Comparison of ENCODE assay signal across 9 cellular contexts in the genomic region with DNA sequence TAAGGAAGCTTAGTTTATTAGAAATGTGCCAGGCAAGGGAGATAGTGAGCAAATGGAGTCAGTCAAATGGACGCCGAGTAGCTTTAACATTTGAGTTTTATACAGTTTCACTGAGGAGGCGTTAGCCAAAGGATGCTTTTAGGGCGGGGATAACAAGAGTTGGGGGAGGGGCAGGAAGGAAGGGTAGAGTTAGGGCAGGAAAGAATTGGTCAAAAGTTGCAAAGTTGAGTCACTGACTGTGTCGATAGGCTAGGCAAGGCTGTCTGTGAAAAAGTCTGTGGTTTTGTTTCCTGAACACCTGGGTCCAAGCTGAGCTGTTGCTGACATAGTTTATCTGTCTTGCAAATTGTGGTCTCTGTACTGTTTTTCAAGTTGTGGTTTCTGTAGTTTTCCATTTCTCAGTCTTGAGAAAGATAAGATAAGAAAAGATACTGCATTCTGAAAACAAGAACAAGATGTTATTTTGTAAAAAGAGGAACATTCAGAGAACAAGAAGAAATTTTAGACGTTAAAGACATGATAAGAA.
DNase-seq lines count a peak whose midpoint lies in the region; ATAC-seq, FAIRE-seq and TF ChIP-seq lines count a peak whose summit lies in the region.
"Had no signal": no experiment of that assay in that cellular context is flagged by ENCODE, and none has a peak within 500 bp of the region (broad histone marks: within the 10 kb centered on the region; RNA-seq: fewer than 3 reads in every experiment).

No MANE protein-coding gene starts in this region.

- H2AK5ac ChIP-seq in H1 (ENCODE audit: low read depth, low read length) = no peak overlapping the region

- H3K23me2 ChIP-seq in H1 (ENCODE audit: low read depth, low read length) = no peaks in the 10 kb centered on the region

- no peak for FAIRE-seq in H1 (lab: Jason Lieb, UNC)

- peak overlapping the region; percentile 87 for H2BK120ac ChIP-seq in H1 (replicated peaks; ENCODE audit: low read depth, low read length)

- H2BK5ac ChIP-seq in H1 (ENCODE audit: low read depth, low read length) = no peak overlapping the region

- peaks cover 33% of the 10 kb centered on the region for H3K9me3 Mint-ChIP-seq in activated CD4-positive, alpha-beta T cell treated with anti-CD3 and anti-CD28 coated beads, Interleukin-2, amount 10 ng/mL, durations not matched to agents 24 days and 14 days

- H3K23ac ChIP-seq in H1 (ENCODE audit: insufficient read length) = no peak overlapping the region

- peaks cover 37% of the 10 kb centered on the region for H3K4me1 Mint-ChIP-seq in activated CD4-positive, alpha-beta T cell treated with anti-CD3 and anti-CD28 coated beads, Interleukin-2, amount 10 ng/mL, durations not matched to agents 24 days and 14 days

- H3K36me3 ChIP-seq in H1 (ENCODE audit: control insufficient read depth in 2 of 4, insufficient read depth in 4 of 4, low read length in 3 of 4) = no peaks in the 10 kb centered on the region
- H3K36me3 ChIP-seq: gastrocnemius medialis had no signal

- WGBS in H1 (ENCODE audit: extremely low coverage in 1 of 2, insufficient coverage in 1 of 2, insufficient read length in 1 of 2, insufficient replicate concordance in 2 of 2, low coverage in 1 of 2, low lambda C conversion rate in 2 of 2, missing lambda C conversion rate in 1 of 2), 2 experiments = 59% methylated on average over 6 of the region's 6 CpGs; no CpG with 5 or more reads in 1 of the 2 experiments

- no peaks in the 10 kb centered on the region for H3K9me3 ChIP-seq in H1 (ENCODE audit: insufficient read depth in 2 of 2, low read depth in 1 of 2, low read length in 1 of 2)
- H3K9me3 ChIP-seq: gastrocnemius medialis had no signal

- POLR2A ChIA-PET in H1 (lab: Charles Lee; ENCODE audit: partially characterized antibody) = interaction anchor here (1.3 kb wide), 1 partner anchor 63 kb away, joined by 5 read pairs; a partner anchor contains a TSS

- no peaks in the 10 kb centered on the region for H3K79me1 ChIP-seq in H1 (ENCODE audit: low read depth, low read length)

- 0 out of 2 replicates have a peak overlapping the region, but pooled peaks have one; percentile 68 for H2BK12ac ChIP-seq in H1 (ENCODE audit: low read depth, low read length)

- 0 out of 2 replicates have a peak overlapping the region, but pooled peaks have one; percentile 65 for H3K18ac ChIP-seq in H1 (ENCODE audit: extremely low read depth, low read length)

- no peak overlapping the region for H2BK15ac ChIP-seq in H1 (ENCODE audit: low read length)

- H3K56ac ChIP-seq in H1 (replicated peaks; ENCODE audit: insufficient read length, low read depth, low read length) = no peak overlapping the region

- TF ChIP-seq POLR2A in H1 (IDR thresholded peaks at IDR 0.05; ENCODE audit: control extremely low read depth in 1 of 2, low read depth in 2 of 2, low read length in 2 of 2) = no peak

- peak; percentile 95 for DNase-seq in A172 (ENCODE audit: low spot score)
- peak; percentile 96 for DNase-seq in activated CD4-positive, alpha-beta T cell treated with anti-CD3 and anti-CD28 coated beads, Interleukin-2, amount 10 ng/mL, durations not matched to agents 24 days and 14 days
- no peak for DNase-seq in H1 (ENCODE audit: low read depth in 1 of 2, low spot score in 2 of 2)
- DNase-seq in stimulated activated CD4-positive, alpha-beta T cell treated with anti-CD3 and anti-CD28 coated beads, Interleukin-15, amount 100 ng/mL, for 1 hour (ENCODE audit: low read depth in 1 of 2, low spot score in 1 of 2) = peak; percentile 43 to 69
- no peak for DNase-seq in SHP77 (lab: John Stamatoyannopoulos, UW)
- no peak for DNase-seq in NCI-H1930 (lab: John Stamatoyannopoulos, UW)

- TF ChIP-seq EP300 in H1 (IDR thresholded peaks at IDR 0.05; ENCODE audit: borderline replicate concordance in 1 of 2, low read depth in 2 of 2, low read length in 2 of 2) = no peak

- no peak for TF ChIP-seq RAD21 in H1 (IDR thresholded peaks at IDR 0.05 in 1 of 2, conservative IDR thresholded peaks at IDR 0.05 in 1 of 2; ENCODE audit: low read depth in 2 of 2, low read length in 2 of 2)

- no peak overlapping the region for H4K5ac ChIP-seq in H1 (ENCODE audit: insufficient read length, low read depth, low read length)

- no peaks in the 10 kb centered on the region for H3K79me2 ChIP-seq in H1 (ENCODE audit: control insufficient read depth in 1 of 2, insufficient read depth in 2 of 2, low read length in 2 of 2)

- H3K4me1 ChIP-seq in H1 (replicated peaks in 1 of 4; ENCODE audit: control insufficient read depth in 3 of 4, insufficient read depth in 4 of 4, low read length in 3 of 4) = peaks cover 0 to 5% (median 3%) of the 10 kb centered on the region in 4 experiments; a peak in 5 of 7 replicates

- no peak for TF ChIP-seq CTCF in H1 (IDR thresholded peaks at IDR 0.05; ENCODE audit: control extremely low read depth in 1 of 3, insufficient read depth in 1 of 3, low read depth in 1 of 3, low read length in 3 of 3)

- H3K27me3 ChIP-seq in H1 (replicated peaks in 1 of 4; ENCODE audit: control insufficient read depth in 3 of 4, extremely low read depth in 1 of 4, insufficient read depth in 3 of 4, low read length in 3 of 4) = no peaks in the 10 kb centered on the region; a peak in 1 of 7 replicates
- H3K27me3 ChIP-seq: gastrocnemius medialis had no signal

- CTCF ChIA-PET in H1 (lab: Charles Lee; ENCODE audit: partially characterized antibody) = interaction anchor here (0.7 to 2.6 kb wide), 4 partner anchors 9 to 350 kb away, joined by 3 to 8 read pairs (median 4); no protein-coding TSS in a partner anchor

- H3K14ac ChIP-seq in H1 (ENCODE audit: insufficient read length) = no peak overlapping the region

- no peaks in the 10 kb centered on the region for H3K27me3 Mint-ChIP-seq in activated CD4-positive, alpha-beta T cell treated with anti-CD3 and anti-CD28 coated beads, Interleukin-2, amount 10 ng/mL, durations not matched to agents 24 days and 14 days

- H3K36me3 Mint-ChIP-seq in activated CD4-positive, alpha-beta T cell treated with anti-CD3 and anti-CD28 coated beads, Interleukin-2, amount 10 ng/mL, durations not matched to agents 24 days and 14 days (ENCODE audit: low read depth) = peaks cover 69% of the 10 kb centered on the region

- peak overlapping the region in 1 of 2 experiments; percentile 28; a peak in 1 of 4 replicates for H3K4me2 ChIP-seq in H1 (ENCODE audit: insufficient read depth in 1 of 2, low read depth in 2 of 2, low read length in 2 of 2)

- H3K4me3 Mint-ChIP-seq in activated CD4-positive, alpha-beta T cell treated with anti-CD3 and anti-CD28 coated beads, Interleukin-2, amount 10 ng/mL, durations not matched to agents 24 days and 14 days = peak overlapping the region; percentile 69

- intact Hi-C loops in activated CD4-positive, alpha-beta T cell treated with anti-CD3 and anti-CD28 coated beads, Interleukin-2, amount 10 ng/mL, durations not matched to agents 24 days and 14 days (cut with micrococcal nuclease) = loop anchor here (1.0 to 10.0 kb wide), 12 partner anchors 21 to 574 kb away; a partner anchor contains a TSS

- no peak overlapping the region for H3K9ac ChIP-seq in H1 (replicated peaks in 1 of 4; ENCODE audit: extremely low read depth in 1 of 4, low read depth in 3 of 4, low read length in 3 of 4)

- H2AFZ ChIP-seq in H1 (ENCODE audit: low read length) = no peak overlapping the region; the same call in 1 of the 2 replicates

- H4K91ac ChIP-seq in H1 (replicated peaks; ENCODE audit: insufficient read length, low read length) = peak overlapping the region; percentile 85

- peak overlapping the region; percentile 100 for H2BK20ac ChIP-seq in H1 (ENCODE audit: low read length)

- peak overlapping the region; percentile 96 for H3K27ac Mint-ChIP-seq in activated CD4-positive, alpha-beta T cell treated with anti-CD3 and anti-CD28 coated beads, Interleukin-2, amount 10 ng/mL, durations not matched to agents 24 days and 14 days

- H3K4ac ChIP-seq in H1 (replicated peaks; ENCODE audit: insufficient read length, low read depth, low read length) = no peak overlapping the region

- H3K4me3 ChIP-seq in H1 (ENCODE audit: extremely low read depth in 1 of 4, insufficient read depth in 2 of 4, low read depth in 3 of 4, low read length in 4 of 4) = no peak overlapping the region
- H3K4me3 ChIP-seq: gastrocnemius medialis had no signal

- H4K20me1 ChIP-seq in H1 (replicated peaks in 1 of 2; ENCODE audit: control insufficient read depth in 1 of 2, insufficient read depth in 2 of 2, low read length in 2 of 2) = no peaks in the 10 kb centered on the region

- H3K27ac ChIP-seq in H1 (ENCODE audit: low read depth, low read length) = no peak overlapping the region

- no peak overlapping the region; the same call in 1 of the 2 replicates for H4K8ac ChIP-seq in H1 (ENCODE audit: extremely low read depth, insufficient read depth, low read length)

- ATAC-seq in GM19468 (IDR thresholded peaks at IDR 0.05; ENCODE audit: extremely low read depth, unreplicated experiment) (peak; percentile 97), HG03575 (IDR thresholded peaks at IDR 0.05; ENCODE audit: extremely low read depth, insufficient number of reproducible peaks, low FRiP score, unreplicated experiment) (peak; percentile 98)

TF ChIP-seq in H1, 55 proteins besides CTCF, POLR2A, EP300 and RAD21 (continues in another document):
- TF ChIP-seq SP2 (IDR thresholded peaks at IDR 0.05; ENCODE audit: low read length) (no peak), BCL11A (IDR thresholded peaks at IDR 0.05; ENCODE audit: low read depth in 2 of 2, low read length in 2 of 2) (no peak), SIN3A (conservative IDR thresholded peaks at IDR 0.05 in 1 of 2, IDR thresholded peaks at IDR 0.05 in 1 of 2; ENCODE audit: low read depth in 1 of 2, low read length in 2 of 2) (no peak), MAFK (IDR thresholded peaks at IDR 0.05; ENCODE audit: low read depth, low read length) (no peak), TBP (IDR thresholded peaks at IDR 0.05; ENCODE audit: low read depth, low read length) (no peak), GTF2F1 (IDR thresholded peaks at IDR 0.05; ENCODE audit: borderline replicate concordance, low read depth, low read length) (no peak), NANOG (IDR thresholded peaks at IDR 0.05; ENCODE audit: insufficient read depth, low read depth, low read length, poor library complexity, severe bottlenecking) (no peak), SIX5 (IDR thresholded peaks at IDR 0.05; ENCODE audit: low read depth, low read length) (no peak), BACH1 (IDR thresholded peaks at IDR 0.05; ENCODE audit: low read length) (no peak), KDM1A (IDR thresholded peaks at IDR 0.05; ENCODE audit: borderline replicate concordance, low read length) (no peak), SRF (IDR thresholded peaks at IDR 0.05; ENCODE audit: low read depth, low read length) (no peak), NRF1 (IDR thresholded peaks at IDR 0.05; ENCODE audit: low read depth, low read length) (no peak), SP4 (IDR thresholded peaks at IDR 0.05; ENCODE audit: low read length) (no peak), CBX5 (IDR thresholded peaks at IDR 0.05; ENCODE audit: low read depth, low read length) (no peak)
- TF ChIP-seq, protein P1, sequence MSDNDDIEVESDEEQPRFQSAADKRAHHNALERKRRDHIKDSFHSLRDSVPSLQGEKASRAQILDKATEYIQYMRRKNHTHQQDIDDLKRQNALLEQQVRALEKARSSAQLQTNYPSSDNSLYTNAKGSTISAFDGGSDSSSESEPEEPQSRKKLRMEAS (IDR thresholded peaks at IDR 0.05) = no peak

Comparison
In these comparisons a context has a peak if more than half of its experiments do, and no peak if none do; other contexts are left out.
1. DNase-seq: peak in A172 (single experiment), activated CD4-positive, alpha-beta T cell treated with anti-CD3 and anti-CD28 coated beads, Interleukin-2, amount 10 ng/mL, durations not matched to agents 24 days and 14 days (single experiment) and stimulated activated CD4-positive, alpha-beta T cell treated with anti-CD3 and anti-CD28 coated beads, Interleukin-15, amount 100 ng/mL, for 1 hour (2 of 2); none in H1 (0 of 2), SHP77 (0 of 2) and NCI-H1930 (0 of 2).